Comparison of ENCODE assay signal across 1 cellular context in the genomic region with DNA sequence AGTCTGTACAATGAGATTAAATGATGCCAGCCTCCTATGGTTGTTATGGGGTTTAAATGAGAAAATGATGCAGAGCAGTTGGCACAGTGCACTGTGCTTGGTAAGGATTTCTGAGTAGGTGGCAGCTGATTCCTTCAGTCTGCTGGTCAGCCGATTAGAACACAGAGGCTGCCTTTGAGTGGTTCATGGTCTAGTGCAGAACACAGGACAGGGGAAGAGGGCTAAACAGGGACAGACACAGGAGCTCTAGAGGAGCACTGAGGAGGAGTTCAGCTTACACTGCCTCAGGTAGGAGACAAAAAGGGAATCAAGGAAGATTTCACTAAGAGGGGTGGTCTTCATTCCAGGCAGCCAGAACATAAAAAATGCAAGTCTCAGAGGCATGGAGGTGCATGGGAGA.
TF ChIP-seq lines count a peak whose summit lies in the region.

No MANE protein-coding gene starts in this region.

TF ChIP-seq in H1, 55 proteins besides CTCF, POLR2A, EP300 and RAD21:
- TF ChIP-seq POLR2AphosphoS5 (IDR thresholded peaks at IDR 0.05; ENCODE audit: low read depth, low read length) (no peak), KDM4A (IDR thresholded peaks at IDR 0.05; ENCODE audit: low read depth, low read length, severe bottlenecking) (no peak), NRF1 (IDR thresholded peaks at IDR 0.05; ENCODE audit: low read depth, low read length) (no peak), ASH2L (IDR thresholded peaks at IDR 0.05; ENCODE audit: low read length) (no peak), BRCA1 (IDR thresholded peaks at IDR 0.05; ENCODE audit: low read depth, low read length) (no peak), TCF12 (IDR thresholded peaks at IDR 0.05; ENCODE audit: low read depth, low read length) (no peak), BACH1 (IDR thresholded peaks at IDR 0.05; ENCODE audit: low read length) (no peak), YY1 (IDR thresholded peaks at IDR 0.05; ENCODE audit: low read depth, low read length) (no peak), TAF1 (IDR thresholded peaks at IDR 0.05; ENCODE audit: low read depth, low read length) (no peak), HDAC2 (IDR thresholded peaks at IDR 0.05; ENCODE audit: borderline replicate concordance in 1 of 2, low read depth in 2 of 2, low read length in 2 of 2) (no peak), HDAC6 (IDR thresholded peaks at IDR 0.05; ENCODE audit: low read depth, low read length) (no peak), RBBP5 (IDR thresholded peaks at IDR 0.05; ENCODE audit: borderline replicate concordance, low read depth, low read length) (no peak), RNF2 (IDR thresholded peaks at IDR 0.05; ENCODE audit: borderline replicate concordance, low read depth, low read length, missing control alignments, poor library complexity, severe bottlenecking) (no peak), GTF2F1 (IDR thresholded peaks at IDR 0.05; ENCODE audit: borderline replicate concordance, low read depth, low read length) (no peak), JUN (IDR thresholded peaks at IDR 0.05; ENCODE audit: low read depth, low read length) (no peak), SIRT6 (IDR thresholded peaks at IDR 0.05; ENCODE audit: low read length) (no peak), CTBP2 (IDR thresholded peaks at IDR 0.05; ENCODE audit: borderline replicate concordance, insufficient read depth, insufficient read length, low read length) (no peak), KDM1A (IDR thresholded peaks at IDR 0.05; ENCODE audit: borderline replicate concordance, low read length) (no peak)
- TF ChIP-seq, protein P1, sequence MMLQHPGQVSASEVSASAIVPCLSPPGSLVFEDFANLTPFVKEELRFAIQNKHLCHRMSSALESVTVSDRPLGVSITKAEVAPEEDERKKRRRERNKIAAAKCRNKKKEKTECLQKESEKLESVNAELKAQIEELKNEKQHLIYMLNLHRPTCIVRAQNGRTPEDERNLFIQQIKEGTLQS (IDR thresholded peaks at IDR 0.05; ENCODE audit: insufficient read depth, low read depth, low read length), result no peak
